In the genomic region with DNA sequence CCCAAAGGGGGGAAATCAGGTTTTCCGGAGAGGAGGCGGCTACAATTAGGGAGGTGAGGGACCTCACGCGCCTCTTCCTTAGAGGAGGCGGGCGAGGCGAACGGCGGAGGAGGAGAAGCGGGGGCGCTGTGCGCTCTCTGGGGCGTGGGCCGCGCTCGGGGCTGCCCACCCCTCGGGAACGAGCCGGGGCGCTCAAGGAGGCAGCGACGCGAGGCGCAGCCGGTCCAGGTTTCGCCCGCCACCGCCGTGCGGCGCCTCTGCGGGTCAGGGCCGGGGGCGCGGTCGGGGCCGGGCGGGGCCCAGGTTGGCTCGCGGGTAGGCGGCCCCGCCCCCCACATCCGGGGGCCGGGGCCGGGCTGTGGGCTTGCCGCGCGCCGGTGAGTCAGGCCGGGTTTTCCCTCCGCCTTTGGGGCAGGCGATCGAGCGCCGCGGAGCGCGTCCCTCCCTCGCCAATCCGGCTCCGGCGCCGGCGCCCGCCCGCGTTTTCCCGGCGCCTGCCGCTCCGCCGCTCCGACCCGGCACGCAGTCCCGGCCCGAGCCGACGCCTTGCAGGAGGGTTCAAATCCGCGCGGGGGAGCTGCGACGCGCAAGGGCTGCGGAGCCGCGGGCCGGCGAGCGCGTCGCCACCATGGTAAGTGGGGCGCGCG, we compare ENCODE assay signal across 1 cellular context.
TF ChIP-seq lines count a peak whose summit lies in the region.

A gene with protein sequence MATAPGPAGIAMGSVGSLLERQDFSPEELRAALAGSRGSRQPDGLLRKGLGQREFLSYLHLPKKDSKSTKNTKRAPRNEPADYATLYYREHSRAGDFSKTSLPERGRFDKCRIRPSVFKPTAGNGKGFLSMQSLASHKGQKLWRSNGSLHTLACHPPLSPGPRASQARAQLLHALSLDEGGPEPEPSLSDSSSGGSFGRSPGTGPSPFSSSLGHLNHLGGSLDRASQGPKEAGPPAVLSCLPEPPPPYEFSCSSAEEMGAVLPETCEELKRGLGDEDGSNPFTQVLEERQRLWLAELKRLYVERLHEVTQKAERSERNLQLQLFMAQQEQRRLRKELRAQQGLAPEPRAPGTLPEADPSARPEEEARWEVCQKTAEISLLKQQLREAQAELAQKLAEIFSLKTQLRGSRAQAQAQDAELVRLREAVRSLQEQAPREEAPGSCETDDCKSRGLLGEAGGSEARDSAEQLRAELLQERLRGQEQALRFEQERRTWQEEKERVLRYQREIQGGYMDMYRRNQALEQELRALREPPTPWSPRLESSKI (plus strand): TSS at position 392 of the 647 bp plus-strand sequence. CDS start 6,052 bp downstream, outside the sequence.

TF ChIP-seq in K562, 482 proteins besides CTCF, POLR2A, EP300 and RAD21 (continued from another document and continues in another):
- TF ChIP-seq, protein P1, sequence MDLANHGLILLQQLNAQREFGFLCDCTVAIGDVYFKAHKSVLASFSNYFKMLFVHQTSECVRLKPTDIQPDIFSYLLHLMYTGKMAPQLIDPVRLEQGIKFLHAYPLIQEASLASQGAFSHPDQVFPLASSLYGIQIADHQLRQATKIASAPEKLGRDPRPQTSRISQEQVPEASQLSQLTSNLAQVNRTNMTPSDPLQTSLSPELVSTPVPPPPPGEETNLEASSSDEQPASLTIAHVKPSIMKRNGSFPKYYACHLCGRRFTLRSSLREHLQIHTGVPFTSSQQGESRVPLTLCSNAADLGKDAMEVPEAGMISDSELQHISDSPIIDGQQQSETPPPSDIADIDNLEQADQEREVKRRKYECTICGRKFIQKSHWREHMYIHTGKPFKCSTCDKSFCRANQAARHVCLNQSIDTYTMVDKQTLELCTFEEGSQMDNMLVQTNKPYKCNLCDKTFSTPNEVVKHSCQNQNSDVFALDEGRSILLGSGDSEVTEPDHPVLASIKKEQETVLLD (IDR thresholded peaks at IDR 0.05) = no peak
- TF ChIP-seq SMAD1 (IDR thresholded peaks at IDR 0.05; ENCODE audit: low read depth, low read length, partially characterized antibody) (peak; percentile 25), RB1 (IDR thresholded peaks at IDR 0.05; ENCODE audit: low read depth) (peak; percentile 97), KDM2B (CRISPR knock-in tag; IDR thresholded peaks at IDR 0.05) (peak; percentile 52; the same call in 1 of the 2 replicates), GTF2A2 (tag; IDR thresholded peaks at IDR 0.05) (no peak), PHB2 (IDR thresholded peaks at IDR 0.05; ENCODE audit: low read depth) (no peak), SRSF1 (IDR thresholded peaks at IDR 0.05; ENCODE audit: low read depth, low read length) (no peak), BHLHE40 (IDR thresholded peaks at IDR 0.05; ENCODE audit: low read length) (peak; percentile 29), HOXB6 (CRISPR knock-in tag; IDR thresholded peaks at IDR 0.05; ENCODE audit: borderline replicate concordance) (no peak), HDGF (IDR thresholded peaks at IDR 0.05) (no peak), CHD1 (IDR thresholded peaks at IDR 0.05; ENCODE audit: low read length) (no peak), CBFA2T3 (IDR thresholded peaks at IDR 0.05) (no peak), SMAD4 (CRISPR knock-in tag; conservative IDR thresholded peaks at IDR 0.05) (peak; percentile 98), NRF1 (conservative IDR thresholded peaks at IDR 0.05 in 1 of 2, IDR thresholded peaks at IDR 0.05 in 1 of 2) (peak; percentile 56 to 65; a peak in 3 of 4 replicates), STAG1 (CRISPR knock-in tag; IDR thresholded peaks at IDR 0.05; ENCODE audit: borderline replicate concordance) (no peak), ZNF263 (CRISPR knock-in tag; IDR thresholded peaks at IDR 0.05; ENCODE audit: borderline replicate concordance) (no peak), SMARCA4 (IDR thresholded peaks at IDR 0.05) (no peak), ZNF24 (IDR thresholded peaks at IDR 0.05) (0 out of 2 replicates have a peak, but pooled peaks have one; percentile 51), NR2C1 (IDR thresholded peaks at IDR 0.05) (no peak), NR2C1 (tag; IDR thresholded peaks at IDR 0.05) (no peak), ZSCAN32 (CRISPR knock-in tag; IDR thresholded peaks at IDR 0.05) (no peak), XRCC4 (IDR thresholded peaks at IDR 0.05; ENCODE audit: extremely low read depth, insufficient read depth, insufficient read length) (no peak), MAFK (IDR thresholded peaks at IDR 0.05; ENCODE audit: low read length) (no peak), MCM7 (IDR thresholded peaks at IDR 0.05) (no peak), MCM5 (IDR thresholded peaks at IDR 0.05; ENCODE audit: low read depth) (no peak), BDP1 (IDR thresholded peaks at IDR 0.05; ENCODE audit: insufficient read depth, insufficient read length) (no peak), ZNF707 (CRISPR knock-in tag; conservative IDR thresholded peaks at IDR 0.05) (no peak), ZNF41 (CRISPR knock-in tag; conservative IDR thresholded peaks at IDR 0.05) (no peak), FOXP1 (CRISPR knock-in tag; IDR thresholded peaks at IDR 0.05) (peak; percentile 74), TBL1XR1 (IDR thresholded peaks at IDR 0.05; ENCODE audit: low read length in 2 of 2) (no peak; a peak in 1 of 4 replicates), STAT5B (CRISPR knock-in tag; IDR thresholded peaks at IDR 0.05) (no peak), SIN3B (IDR thresholded peaks at IDR 0.05; ENCODE audit: low read depth) (peak; percentile 53; the same call in 1 of the 2 replicates), MAZ (CRISPR knock-in tag; conservative IDR thresholded peaks at IDR 0.05 in 1 of 2, IDR thresholded peaks at IDR 0.05 in 1 of 2) (peak; percentile 80 to 94; a peak in 3 of 4 replicates), PCBP1 (IDR thresholded peaks at IDR 0.05; ENCODE audit: low read depth, low read length, poor library complexity, severe bottlenecking) (no peak), MED1 (CRISPR knock-in tag; IDR thresholded peaks at IDR 0.05; ENCODE audit: borderline replicate concordance) (no peak), MEF2D (tag; conservative IDR thresholded peaks at IDR 0.05; ENCODE audit: low read depth) (no peak), PYGO2 (tag; IDR thresholded peaks at IDR 0.05) (no peak), HIVEP1 (CRISPR knock-in tag; IDR thresholded peaks at IDR 0.05) (no peak), DDX20 (tag; IDR thresholded peaks at IDR 0.05; ENCODE audit: low read depth) (no peak), CBFB (CRISPR knock-in tag; IDR thresholded peaks at IDR 0.05) (no peak), KHSRP (IDR thresholded peaks at IDR 0.05) (no peak), FUS (optimal IDR thresholded peaks at IDR 0.05; ENCODE audit: low read depth, low read length) (peak; percentile 22), SREBF2 (CRISPR knock-in tag; IDR thresholded peaks at IDR 0.05) (no peak), SUPT5H (IDR thresholded peaks at IDR 0.05) (no peak)
- TF ChIP-seq, protein P2, sequence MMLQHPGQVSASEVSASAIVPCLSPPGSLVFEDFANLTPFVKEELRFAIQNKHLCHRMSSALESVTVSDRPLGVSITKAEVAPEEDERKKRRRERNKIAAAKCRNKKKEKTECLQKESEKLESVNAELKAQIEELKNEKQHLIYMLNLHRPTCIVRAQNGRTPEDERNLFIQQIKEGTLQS (IDR thresholded peaks at IDR 0.05) = no peak
- TF ChIP-seq, protein P2 (CRISPR knock-in tag; conservative IDR thresholded peaks at IDR 0.05) = no peak
- TF ChIP-seq, protein P3, sequence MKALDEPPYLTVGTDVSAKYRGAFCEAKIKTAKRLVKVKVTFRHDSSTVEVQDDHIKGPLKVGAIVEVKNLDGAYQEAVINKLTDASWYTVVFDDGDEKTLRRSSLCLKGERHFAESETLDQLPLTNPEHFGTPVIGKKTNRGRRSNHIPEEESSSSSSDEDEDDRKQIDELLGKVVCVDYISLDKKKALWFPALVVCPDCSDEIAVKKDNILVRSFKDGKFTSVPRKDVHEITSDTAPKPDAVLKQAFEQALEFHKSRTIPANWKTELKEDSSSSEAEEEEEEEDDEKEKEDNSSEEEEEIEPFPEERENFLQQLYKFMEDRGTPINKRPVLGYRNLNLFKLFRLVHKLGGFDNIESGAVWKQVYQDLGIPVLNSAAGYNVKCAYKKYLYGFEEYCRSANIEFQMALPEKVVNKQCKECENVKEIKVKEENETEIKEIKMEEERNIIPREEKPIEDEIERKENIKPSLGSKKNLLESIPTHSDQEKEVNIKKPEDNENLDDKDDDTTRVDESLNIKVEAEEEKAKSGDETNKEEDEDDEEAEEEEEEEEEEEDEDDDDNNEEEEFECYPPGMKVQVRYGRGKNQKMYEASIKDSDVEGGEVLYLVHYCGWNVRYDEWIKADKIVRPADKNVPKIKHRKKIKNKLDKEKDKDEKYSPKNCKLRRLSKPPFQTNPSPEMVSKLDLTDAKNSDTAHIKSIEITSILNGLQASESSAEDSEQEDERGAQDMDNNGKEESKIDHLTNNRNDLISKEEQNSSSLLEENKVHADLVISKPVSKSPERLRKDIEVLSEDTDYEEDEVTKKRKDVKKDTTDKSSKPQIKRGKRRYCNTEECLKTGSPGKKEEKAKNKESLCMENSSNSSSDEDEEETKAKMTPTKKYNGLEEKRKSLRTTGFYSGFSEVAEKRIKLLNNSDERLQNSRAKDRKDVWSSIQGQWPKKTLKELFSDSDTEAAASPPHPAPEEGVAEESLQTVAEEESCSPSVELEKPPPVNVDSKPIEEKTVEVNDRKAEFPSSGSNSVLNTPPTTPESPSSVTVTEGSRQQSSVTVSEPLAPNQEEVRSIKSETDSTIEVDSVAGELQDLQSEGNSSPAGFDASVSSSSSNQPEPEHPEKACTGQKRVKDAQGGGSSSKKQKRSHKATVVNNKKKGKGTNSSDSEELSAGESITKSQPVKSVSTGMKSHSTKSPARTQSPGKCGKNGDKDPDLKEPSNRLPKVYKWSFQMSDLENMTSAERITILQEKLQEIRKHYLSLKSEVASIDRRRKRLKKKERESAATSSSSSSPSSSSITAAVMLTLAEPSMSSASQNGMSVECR (CRISPR knock-in tag; IDR thresholded peaks at IDR 0.05) = peak; percentile 89
- TF ChIP-seq, protein P4, sequence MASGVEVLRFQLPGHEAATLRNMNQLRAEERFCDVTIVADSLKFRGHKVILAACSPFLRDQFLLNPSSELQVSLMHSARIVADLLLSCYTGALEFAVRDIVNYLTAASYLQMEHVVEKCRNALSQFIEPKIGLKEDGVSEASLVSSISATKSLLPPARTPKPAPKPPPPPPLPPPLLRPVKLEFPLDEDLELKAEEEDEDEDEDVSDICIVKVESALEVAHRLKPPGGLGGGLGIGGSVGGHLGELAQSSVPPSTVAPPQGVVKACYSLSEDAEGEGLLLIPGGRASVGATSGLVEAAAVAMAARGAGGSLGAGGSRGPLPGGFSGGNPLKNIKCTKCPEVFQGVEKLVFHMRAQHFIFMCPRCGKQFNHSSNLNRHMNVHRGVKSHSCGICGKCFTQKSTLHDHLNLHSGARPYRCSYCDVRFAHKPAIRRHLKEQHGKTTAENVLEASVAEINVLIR (CRISPR knock-in tag; IDR thresholded peaks at IDR 0.05) = no peak
- TF ChIP-seq, protein P5, sequence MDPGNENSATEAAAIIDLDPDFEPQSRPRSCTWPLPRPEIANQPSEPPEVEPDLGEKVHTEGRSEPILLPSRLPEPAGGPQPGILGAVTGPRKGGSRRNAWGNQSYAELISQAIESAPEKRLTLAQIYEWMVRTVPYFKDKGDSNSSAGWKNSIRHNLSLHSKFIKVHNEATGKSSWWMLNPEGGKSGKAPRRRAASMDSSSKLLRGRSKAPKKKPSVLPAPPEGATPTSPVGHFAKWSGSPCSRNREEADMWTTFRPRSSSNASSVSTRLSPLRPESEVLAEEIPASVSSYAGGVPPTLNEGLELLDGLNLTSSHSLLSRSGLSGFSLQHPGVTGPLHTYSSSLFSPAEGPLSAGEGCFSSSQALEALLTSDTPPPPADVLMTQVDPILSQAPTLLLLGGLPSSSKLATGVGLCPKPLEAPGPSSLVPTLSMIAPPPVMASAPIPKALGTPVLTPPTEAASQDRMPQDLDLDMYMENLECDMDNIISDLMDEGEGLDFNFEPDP (CRISPR knock-in tag; IDR thresholded peaks at IDR 0.05) = no peak
- TF ChIP-seq, protein P6, sequence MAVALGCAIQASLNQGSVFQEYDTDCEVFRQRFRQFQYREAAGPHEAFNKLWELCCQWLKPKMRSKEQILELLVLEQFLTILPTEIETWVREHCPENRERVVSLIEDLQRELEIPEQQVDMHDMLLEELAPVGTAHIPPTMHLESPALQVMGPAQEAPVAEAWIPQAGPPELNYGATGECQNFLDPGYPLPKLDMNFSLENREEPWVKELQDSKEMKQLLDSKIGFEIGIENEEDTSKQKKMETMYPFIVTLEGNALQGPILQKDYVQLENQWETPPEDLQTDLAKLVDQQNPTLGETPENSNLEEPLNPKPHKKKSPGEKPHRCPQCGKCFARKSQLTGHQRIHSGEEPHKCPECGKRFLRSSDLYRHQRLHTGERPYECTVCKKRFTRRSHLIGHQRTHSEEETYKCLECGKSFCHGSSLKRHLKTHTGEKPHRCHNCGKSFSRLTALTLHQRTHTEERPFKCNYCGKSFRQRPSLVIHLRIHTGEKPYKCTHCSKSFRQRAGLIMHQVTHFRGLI (CRISPR knock-in tag; IDR thresholded peaks at IDR 0.05) = no peak
- TF ChIP-seq, protein P7, sequence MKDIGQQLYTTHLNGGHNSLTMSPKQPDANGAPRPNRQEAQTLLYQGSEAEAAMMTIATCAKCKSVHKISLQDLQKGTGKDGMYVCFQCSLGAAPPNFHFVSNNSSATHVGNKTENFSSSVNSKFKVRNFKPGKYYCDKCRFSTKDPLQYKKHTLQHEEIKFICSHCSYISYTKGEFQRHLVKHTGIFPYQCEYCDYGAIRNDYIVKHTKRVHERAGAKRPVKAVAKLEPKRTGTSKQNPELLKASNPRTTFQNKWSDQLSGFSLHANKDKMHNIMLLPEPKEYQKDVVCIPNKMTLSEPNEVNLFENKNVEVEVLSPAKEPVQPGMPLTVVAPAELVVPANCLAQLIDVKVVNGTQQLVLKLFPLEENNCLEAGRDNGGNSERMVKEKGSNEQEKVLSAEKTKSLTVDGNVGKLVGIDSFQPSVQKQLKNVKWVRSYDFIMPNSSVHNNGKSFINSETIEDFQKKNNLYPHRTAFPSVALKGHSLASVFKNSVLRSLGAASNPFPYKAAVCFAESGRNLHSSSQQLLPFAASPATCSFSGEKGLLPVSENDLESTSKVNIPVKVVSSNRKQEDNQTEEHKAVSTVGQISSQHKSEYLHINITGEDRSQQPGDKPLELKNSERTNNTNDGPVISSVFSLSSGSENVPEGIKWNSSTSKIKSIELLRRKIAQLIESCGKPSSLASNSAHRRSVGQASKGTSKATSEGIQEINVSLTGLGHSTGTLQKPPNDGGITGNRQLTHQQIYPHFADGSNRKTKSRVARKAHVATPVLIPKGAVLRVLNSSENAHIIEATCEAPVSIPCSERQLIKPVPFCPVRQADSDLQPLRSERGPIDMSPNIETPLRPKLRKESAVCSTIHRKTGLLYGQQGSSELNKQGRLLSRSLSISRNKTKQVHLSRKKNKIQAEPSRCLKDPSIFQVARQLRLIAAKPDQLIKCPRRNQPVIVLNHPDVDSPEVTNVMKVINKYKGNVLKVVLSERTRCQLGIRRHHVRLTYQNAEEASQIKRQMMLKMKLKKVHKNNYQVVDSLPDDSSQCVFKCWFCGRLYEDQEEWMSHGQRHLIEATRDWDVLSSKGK (CRISPR knock-in tag; IDR thresholded peaks at IDR 0.05) = no peak
- TF ChIP-seq, protein P8, sequence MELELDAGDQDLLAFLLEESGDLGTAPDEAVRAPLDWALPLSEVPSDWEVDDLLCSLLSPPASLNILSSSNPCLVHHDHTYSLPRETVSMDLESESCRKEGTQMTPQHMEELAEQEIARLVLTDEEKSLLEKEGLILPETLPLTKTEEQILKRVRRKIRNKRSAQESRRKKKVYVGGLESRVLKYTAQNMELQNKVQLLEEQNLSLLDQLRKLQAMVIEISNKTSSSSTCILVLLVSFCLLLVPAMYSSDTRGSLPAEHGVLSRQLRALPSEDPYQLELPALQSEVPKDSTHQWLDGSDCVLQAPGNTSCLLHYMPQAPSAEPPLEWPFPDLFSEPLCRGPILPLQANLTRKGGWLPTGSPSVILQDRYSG (tag; conservative IDR thresholded peaks at IDR 0.05; ENCODE audit: low read depth) = no peak
